Comparison of ENCODE assay signal across 8 cellular contexts in the genomic region with DNA sequence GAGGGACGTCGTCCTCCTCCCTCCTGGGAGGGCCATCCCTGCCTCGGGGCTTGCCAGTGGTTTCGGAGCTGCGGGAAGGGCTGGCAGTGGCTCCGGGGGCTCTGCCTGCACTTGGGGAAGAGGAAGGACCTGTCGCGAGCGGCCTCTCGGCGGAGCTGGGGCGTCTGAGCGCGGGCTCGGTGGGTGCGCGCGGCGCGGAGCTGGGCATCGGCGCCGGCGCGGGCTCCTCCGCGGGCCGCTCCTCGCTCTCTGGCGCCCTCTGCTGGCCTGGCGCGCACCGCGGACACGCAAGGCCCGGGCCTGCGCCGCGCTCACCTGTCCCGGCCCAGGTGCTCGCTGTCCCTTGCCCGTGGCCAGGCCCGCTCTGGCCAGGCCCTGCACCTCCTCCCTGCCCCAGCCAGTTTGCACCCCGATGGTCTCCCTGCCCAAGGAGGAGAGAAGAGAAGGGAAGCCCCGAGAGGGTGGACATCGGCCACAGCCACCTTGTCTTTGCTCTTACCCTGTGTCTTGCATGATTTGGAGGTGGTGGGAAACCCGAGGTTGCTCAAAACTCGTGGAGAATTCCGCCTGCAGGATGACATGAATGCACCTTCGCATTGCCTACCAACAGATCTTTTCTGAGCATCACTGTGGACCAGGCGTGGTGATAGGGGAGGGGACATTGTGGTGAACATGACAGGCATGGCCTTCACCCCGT.
DNase-seq lines count a peak whose midpoint lies in the region; ATAC-seq and TF ChIP-seq lines count a peak whose summit lies in the region.
"Not testable (repeated sequence)": the region's sequence is repeated elsewhere in the genome, so short reads cannot be mapped to it uniquely, and the experiment has no call there.

No MANE protein-coding gene starts in this region.

- not testable (repeated sequence) for H3K27ac Mint-ChIP-seq in activated naive CD4-positive, alpha-beta T cell treated with anti-CD3 and anti-CD28 coated beads, Interleukin-2, amount 10 ng/mL, durations not matched to agents 7 days and 5 days; memory B cell

- H3K4me1 Mint-ChIP-seq in activated naive CD4-positive, alpha-beta T cell treated with anti-CD3 and anti-CD28 coated beads, Interleukin-2, amount 10 ng/mL, durations not matched to agents 7 days and 5 days; memory B cell: not testable (repeated sequence)

- peaks cover 39% of the 10 kb centered on the region for H3K27me3 Mint-ChIP-seq in activated naive CD4-positive, alpha-beta T cell treated with anti-CD3 and anti-CD28 coated beads, Interleukin-2, amount 10 ng/mL, durations not matched to agents 7 days and 5 days
- peaks cover 18% of the 10 kb centered on the region for H3K27me3 Mint-ChIP-seq in memory B cell

- peak; percentile 71 for ATAC-seq in memory B cell (ENCODE audit: low read depth)

- not testable (repeated sequence) for H3K9me3 Mint-ChIP-seq in activated naive CD4-positive, alpha-beta T cell treated with anti-CD3 and anti-CD28 coated beads, Interleukin-2, amount 10 ng/mL, durations not matched to agents 7 days and 5 days; memory B cell

- DNase-seq in 8988T (peak; percentile 70), NCI-H146 treated with DMSO at 0.1 percent for 48 hours (lab: John Stamatoyannopoulos, UW; ENCODE audit: unreplicated experiment) (peak; percentile 0), T-helper 22 cell (ENCODE audit: low read depth) (peak; percentile 19), fibroblast of gingiva (ENCODE audit: low read depth) (peak; percentile 1), memory B cell (ENCODE audit: low spot score in 2 of 2) (peak; percentile 70 to 76)
- peak; percentile 63 for DNase-seq in activated naive CD4-positive, alpha-beta T cell treated with anti-CD3 and anti-CD28 coated beads, Interleukin-2, amount 10 ng/mL, durations not matched to agents 7 days and 5 days
- peak; percentile 53 to 67 (median 62) for DNase-seq in stimulated activated CD4-positive, alpha-beta T cell treated with anti-CD3 and anti-CD28 coated beads, Interleukin-1b, Interleukin-23, amount 100 ng/mL, for 24 hours (ENCODE audit: low read depth in 4 of 4, low spot score in 1 of 4)

- H3K36me3 Mint-ChIP-seq in activated naive CD4-positive, alpha-beta T cell treated with anti-CD3 and anti-CD28 coated beads, Interleukin-2, amount 10 ng/mL, durations not matched to agents 7 days and 5 days; memory B cell: not testable (repeated sequence)

- peak; percentile 67 for TF ChIP-seq CTCF in GM12873 (IDR thresholded peaks at IDR 0.05; ENCODE audit: insufficient read depth, low read depth, low read length, missing control alignments)

- CTCF ChIA-PET in activated naive CD4-positive, alpha-beta T cell treated with anti-CD3 and anti-CD28 coated beads, Interleukin-2, amount 10 ng/mL, durations not matched to agents 7 days and 5 days (lab: Charles Lee) = not testable (repeated sequence)

- peak overlapping the region; percentile 37 for H3K4me3 Mint-ChIP-seq in activated naive CD4-positive, alpha-beta T cell treated with anti-CD3 and anti-CD28 coated beads, Interleukin-2, amount 10 ng/mL, durations not matched to agents 7 days and 5 days
- peak overlapping the region; percentile 77 for H3K4me3 Mint-ChIP-seq in memory B cell

Comparison
In these comparisons a context has a peak if more than half of its experiments do, and no peak if none do; other contexts are left out.
1. Peak in every context shown above with its lines: DNase-seq and ATAC-seq.
2. DNase-seq: peak in every context shown above with its lines; median percentile 73 in memory B cell; 70 in 8988T; 63 in activated naive CD4-positive, alpha-beta T cell treated with anti-CD3 and anti-CD28 coated beads, Interleukin-2, amount 10 ng/mL, durations not matched to agents 7 days and 5 days; 62 in stimulated activated CD4-positive, alpha-beta T cell treated with anti-CD3 and anti-CD28 coated beads, Interleukin-1b, Interleukin-23, amount 100 ng/mL, for 24 hours; 19 in T-helper 22 cell; 1 in fibroblast of gingiva; 0 in NCI-H146 treated with DMSO at 0.1 percent for 48 hours.